8 cellular contexts compared by ENCODE assay signal in the genomic region with DNA sequence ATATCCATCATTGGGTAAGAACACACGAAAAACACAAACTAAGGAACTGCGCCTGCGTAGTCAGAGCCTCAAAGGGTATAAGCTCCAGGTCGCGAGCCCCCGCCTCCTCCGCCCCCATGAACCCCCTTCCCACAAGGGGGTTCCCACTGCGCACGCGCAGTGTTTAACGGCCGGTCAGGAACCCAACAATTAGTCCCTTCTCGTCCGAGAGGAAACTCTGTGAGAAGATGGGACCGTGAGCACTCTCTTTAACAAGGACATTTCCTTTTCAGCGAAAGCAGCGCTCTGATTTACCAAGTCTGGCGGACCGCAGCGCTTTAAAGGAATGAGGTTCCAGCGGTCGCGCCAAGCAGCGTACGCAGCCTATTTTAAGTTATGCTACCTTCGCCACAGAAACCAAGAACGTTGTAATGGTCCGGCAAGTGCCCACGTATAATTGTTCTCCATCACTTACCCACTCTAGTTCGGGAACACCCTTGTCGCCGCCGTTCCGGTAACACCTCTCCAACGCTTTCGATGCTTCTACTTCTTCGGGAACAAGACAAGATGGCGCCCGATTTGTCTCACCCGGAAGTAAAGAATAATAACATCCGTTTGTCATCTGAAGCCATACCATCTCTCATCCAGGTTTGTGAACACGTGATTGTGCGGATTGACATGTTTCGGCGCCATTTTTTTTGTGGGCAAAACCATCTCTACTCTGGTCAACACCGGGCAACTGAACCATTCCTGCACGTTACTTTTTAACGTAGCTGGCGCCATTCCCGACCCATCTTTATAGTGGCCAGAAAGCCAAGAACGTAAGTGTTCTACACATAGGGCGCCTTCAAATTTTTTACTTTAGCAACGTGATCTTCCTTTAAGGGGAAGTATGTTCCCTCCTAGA. TPM values are rescaled to one million over a fixed set of nuclear protein-coding genes. Genes with fewer than 3 reads are reported as not detected.
A peak's percentile ranks its signal among the peaks of the same experiment; 100 is the strongest.
DNase-seq lines count a peak whose midpoint lies in the region; ATAC-seq and TF ChIP-seq lines count a peak whose summit lies in the region.

A gene with protein sequence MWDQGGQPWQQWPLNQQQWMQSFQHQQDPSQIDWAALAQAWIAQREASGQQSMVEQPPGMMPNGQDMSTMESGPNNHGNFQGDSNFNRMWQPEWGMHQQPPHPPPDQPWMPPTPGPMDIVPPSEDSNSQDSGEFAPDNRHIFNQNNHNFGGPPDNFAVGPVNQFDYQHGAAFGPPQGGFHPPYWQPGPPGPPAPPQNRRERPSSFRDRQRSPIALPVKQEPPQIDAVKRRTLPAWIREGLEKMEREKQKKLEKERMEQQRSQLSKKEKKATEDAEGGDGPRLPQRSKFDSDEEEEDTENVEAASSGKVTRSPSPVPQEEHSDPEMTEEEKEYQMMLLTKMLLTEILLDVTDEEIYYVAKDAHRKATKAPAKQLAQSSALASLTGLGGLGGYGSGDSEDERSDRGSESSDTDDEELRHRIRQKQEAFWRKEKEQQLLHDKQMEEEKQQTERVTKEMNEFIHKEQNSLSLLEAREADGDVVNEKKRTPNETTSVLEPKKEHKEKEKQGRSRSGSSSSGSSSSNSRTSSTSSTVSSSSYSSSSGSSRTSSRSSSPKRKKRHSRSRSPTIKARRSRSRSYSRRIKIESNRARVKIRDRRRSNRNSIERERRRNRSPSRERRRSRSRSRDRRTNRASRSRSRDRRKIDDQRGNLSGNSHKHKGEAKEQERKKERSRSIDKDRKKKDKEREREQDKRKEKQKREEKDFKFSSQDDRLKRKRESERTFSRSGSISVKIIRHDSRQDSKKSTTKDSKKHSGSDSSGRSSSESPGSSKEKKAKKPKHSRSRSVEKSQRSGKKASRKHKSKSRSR (minus strand): TSS at position 548 of the 886 bp plus-strand sequence. CDS start 10,649 bp downstream, outside the sequence.

- H3K27ac ChIP-seq in WERI-Rb-1 (peak within 1 kb of the TSS; percentile 92), mammary epithelial cell (ENCODE audit: insufficient read depth, low read depth, low read length) (peak within 1 kb of the TSS; percentile 98), iPS-20b (ENCODE audit: low read length) (peak within 1 kb of the TSS; percentile 98), skin epidermis (peak within 1 kb of the TSS; percentile 79 to 99 (median 94))

- CTCF ChIA-PET in mammary epithelial cell (lab: Charles Lee; ENCODE audit: low non-redundant PET), result interaction anchor here (0.5 to 1.0 kb wide), 4 partner anchors 8 to 319 kb away, joined by 3 to 4 read pairs (median 3); no protein-coding TSS in a partner anchor

- peaks cover 31% of the 10 kb centered on the region for H3K36me3 ChIP-seq in WERI-Rb-1
- no peaks in the 10 kb centered on the region for H3K36me3 ChIP-seq in mammary epithelial cell (ENCODE audit: insufficient read depth, low read length)
- peaks cover 26% of the 10 kb centered on the region for H3K36me3 ChIP-seq in iPS-20b (ENCODE audit: insufficient read depth, low read depth, low read length)

- H4K20me1 ChIP-seq in mammary epithelial cell (ENCODE audit: insufficient read depth, low read length), result peaks cover 7% of the 10 kb centered on the region

- H3K9me3 ChIP-seq in WERI-Rb-1 (ENCODE audit: severe bottlenecking), result no peaks in the 10 kb centered on the region
- H3K9me3 ChIP-seq in mammary epithelial cell (replicated peaks; ENCODE audit: insufficient read depth, low read length), result no peaks in the 10 kb centered on the region
- no peaks in the 10 kb centered on the region for H3K9me3 ChIP-seq in iPS-20b (ENCODE audit: insufficient read depth, low read depth, low read length)

- H3K27me3 ChIP-seq in WERI-Rb-1 (ENCODE audit: insufficient read depth, low read depth, severe bottlenecking) (no peaks in the 10 kb centered on the region), mammary epithelial cell (ENCODE audit: insufficient read depth, low read length) (no peaks in the 10 kb centered on the region), iPS-20b (ENCODE audit: insufficient read depth, low read length) (no peaks in the 10 kb centered on the region)

- peak within 1 kb of the TSS; percentile 88 for H3K4me2 ChIP-seq in mammary epithelial cell (ENCODE audit: insufficient read depth, low read depth, low read length)

- H3K79me2 ChIP-seq in mammary epithelial cell (ENCODE audit: insufficient read depth, low read length), result peaks cover 71% of the 10 kb centered on the region

- intact Hi-C loops in mammary epithelial cell (cut with micrococcal nuclease), result loop anchor here (1.0 to 5.0 kb wide), 6 partner anchors 31 to 397 kb away; a partner anchor contains a TSS

- ATAC-seq in GM18873 (IDR thresholded peaks at IDR 0.05; ENCODE audit: low FRiP score, unreplicated experiment) (peak; percentile 95), HG03139 (IDR thresholded peaks at IDR 0.05; ENCODE audit: unreplicated experiment) (peak; percentile 87)

- H3K4me3 ChIP-seq in WERI-Rb-1 (ENCODE audit: low read depth, low read length), result peak within 1 kb of the TSS; percentile 99
- H3K4me3 ChIP-seq in mammary epithelial cell (replicated peaks in 1 of 3; ENCODE audit: insufficient read depth in 1 of 3, low read depth in 2 of 3, low read length in 3 of 3), result peak within 1 kb of the TSS; percentile 76 to 89 (median 88)
- peak within 1 kb of the TSS; percentile 97 for H3K4me3 ChIP-seq in iPS-20b (ENCODE audit: low read length)
- H3K4me3 ChIP-seq in skin epidermis, result peak within 1 kb of the TSS; percentile 65 to 92 (median 74)

- DNase-seq in ACHN (peak; percentile 98), NCI-H2227 (lab: John Stamatoyannopoulos, UW; ENCODE audit: unreplicated experiment) (peak; percentile 95), WERI-Rb-1 (peak; percentile 93), mammary epithelial cell (peak; percentile 98)

- H3K9ac ChIP-seq in mammary epithelial cell (ENCODE audit: insufficient read depth, low read length) (peak within 1 kb of the TSS; percentile 96), iPS-20b (ENCODE audit: low read depth, low read length) (peak within 1 kb of the TSS; percentile 99)

- 2% methylated on average over 29 of the region's 53 CpGs for WGBS in mammary epithelial cell (ENCODE audit: low coverage, missing lambda C conversion rate)

- TF ChIP-seq CTCF in WERI-Rb-1 (IDR thresholded peaks at IDR 0.05; ENCODE audit: low read depth, low read length) (no peak), mammary epithelial cell (conservative IDR thresholded peaks at IDR 0.05 in 1 of 2, IDR thresholded peaks at IDR 0.05 in 1 of 2; ENCODE audit: extremely low read depth in 1 of 2, insufficient read depth in 1 of 2, low read depth in 1 of 2, low read length in 2 of 2) (no peak)

- in situ Hi-C loops in ACHN (cut with HindIII; ENCODE audit: low pct_ligation_motif_present, low pct_unique_long_range_greater_than_20kb, low sequenced_read_pairs), result no loop called here
- in situ Hi-C loops in mammary epithelial cell (cut with MboI; ENCODE audit: low sequenced_read_pairs in 2 of 2), result no loop called here

- peak within 1 kb of the TSS; percentile 98 for H2AFZ ChIP-seq in mammary epithelial cell (ENCODE audit: low read depth, low read length)

- peaks cover 13% of the 10 kb centered on the region for H3K4me1 ChIP-seq in mammary epithelial cell (ENCODE audit: insufficient read depth, low read length)
- peaks cover 19% of the 10 kb centered on the region; the same call in 1 of the 2 replicates for H3K4me1 ChIP-seq in iPS-20b (ENCODE audit: insufficient read depth, low read length)

- dilution Hi-C loops in mammary epithelial cell (cut with HindIII; ENCODE audit: low sequenced_read_pairs), result no loop called here

- BruUV-seq in mammary epithelial cell (replicated peaks; lab: Mats Ljungman, UMichigan), result TSS peak; percentile 55

RNA-seq across cellular contexts. Expression of the gene that starts here (rescaled TPM):
- total RNA-seq in mammary epithelial cell, result 10 to 100 TPM; 53.5 to 69.8 TPM
- polyA plus RNA-seq in mammary epithelial cell, result 14.7 TPM
- 22.8 TPM for polyA minus RNA-seq in mammary epithelial cell

Comparison
In these comparisons a context has a peak if more than half of its experiments do, and no peak if none do; other contexts are left out.
1. Peak in every context shown above with its lines: DNase-seq, ATAC-seq, H3K4me3 ChIP-seq and H3K27ac ChIP-seq.